2 cellular contexts compared by ENCODE assay signal in genomic region chr11:67503119-67504022, GRCh38.
TF ChIP-seq lines count a peak whose summit lies in the region.

No MANE protein-coding gene starts in this region.

TF ChIP-seq in HepG2, 621 proteins besides CTCF, POLR2A, EP300 and RAD21:
- TF ChIP-seq, protein P1, sequence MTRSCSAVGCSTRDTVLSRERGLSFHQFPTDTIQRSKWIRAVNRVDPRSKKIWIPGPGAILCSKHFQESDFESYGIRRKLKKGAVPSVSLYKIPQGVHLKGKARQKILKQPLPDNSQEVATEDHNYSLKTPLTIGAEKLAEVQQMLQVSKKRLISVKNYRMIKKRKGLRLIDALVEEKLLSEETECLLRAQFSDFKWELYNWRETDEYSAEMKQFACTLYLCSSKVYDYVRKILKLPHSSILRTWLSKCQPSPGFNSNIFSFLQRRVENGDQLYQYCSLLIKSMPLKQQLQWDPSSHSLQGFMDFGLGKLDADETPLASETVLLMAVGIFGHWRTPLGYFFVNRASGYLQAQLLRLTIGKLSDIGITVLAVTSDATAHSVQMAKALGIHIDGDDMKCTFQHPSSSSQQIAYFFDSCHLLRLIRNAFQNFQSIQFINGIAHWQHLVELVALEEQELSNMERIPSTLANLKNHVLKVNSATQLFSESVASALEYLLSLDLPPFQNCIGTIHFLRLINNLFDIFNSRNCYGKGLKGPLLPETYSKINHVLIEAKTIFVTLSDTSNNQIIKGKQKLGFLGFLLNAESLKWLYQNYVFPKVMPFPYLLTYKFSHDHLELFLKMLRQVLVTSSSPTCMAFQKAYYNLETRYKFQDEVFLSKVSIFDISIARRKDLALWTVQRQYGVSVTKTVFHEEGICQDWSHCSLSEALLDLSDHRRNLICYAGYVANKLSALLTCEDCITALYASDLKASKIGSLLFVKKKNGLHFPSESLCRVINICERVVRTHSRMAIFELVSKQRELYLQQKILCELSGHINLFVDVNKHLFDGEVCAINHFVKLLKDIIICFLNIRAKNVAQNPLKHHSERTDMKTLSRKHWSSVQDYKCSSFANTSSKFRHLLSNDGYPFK (CRISPR knock-in tag; IDR thresholded peaks at IDR 0.05; ENCODE audit: borderline replicate concordance): no peak
- TF ChIP-seq YEATS2 (CRISPR knock-in tag; IDR thresholded peaks at IDR 0.05; ENCODE audit: borderline replicate concordance): no peak
- no peak for TF ChIP-seq ZNF296 (CRISPR knock-in tag; conservative IDR thresholded peaks at IDR 0.05)
- TF ChIP-seq SP1 (IDR thresholded peaks at IDR 0.05): no peak
- no peak for TF ChIP-seq SP1 (CRISPR knock-in tag; IDR thresholded peaks at IDR 0.05)
- TF ChIP-seq IKZF4 (CRISPR knock-in tag; IDR thresholded peaks at IDR 0.05; ENCODE audit: borderline replicate concordance, low read depth, not compliant biosample characterization): no peak
- TF ChIP-seq SMC3 (IDR thresholded peaks at IDR 0.05; ENCODE audit: low read length): no peak
- TF ChIP-seq BHLHE40 (IDR thresholded peaks at IDR 0.05; ENCODE audit: low read length): no peak
- no peak for TF ChIP-seq SRSF4 (IDR thresholded peaks at IDR 0.05; ENCODE audit: low read depth, low read length, poor library complexity, severe bottlenecking)
- TF ChIP-seq ZNF598 (CRISPR knock-in tag; IDR thresholded peaks at IDR 0.05; ENCODE audit: borderline replicate concordance): no peak
- no peak for TF ChIP-seq MEF2D (CRISPR knock-in tag; IDR thresholded peaks at IDR 0.05)
- TF ChIP-seq HMGXB4 (CRISPR knock-in tag; IDR thresholded peaks at IDR 0.05; ENCODE audit: borderline replicate concordance in 1 of 2, low read depth in 1 of 2): no peak

TF ChIP-seq in HEK293T, 16 proteins besides CTCF, POLR2A, EP300 and RAD21:
- TF ChIP-seq CTBP1 (IDR thresholded peaks at IDR 0.05; ENCODE audit: borderline replicate concordance): no peak
- TF ChIP-seq SP1 (IDR thresholded peaks at IDR 0.05): no peak
- TF ChIP-seq LEF1 (IDR thresholded peaks at IDR 0.05; ENCODE audit: borderline replicate concordance): no peak
- TF ChIP-seq FOXK2 (IDR thresholded peaks at IDR 0.05): no peak
